In the genomic region with DNA sequence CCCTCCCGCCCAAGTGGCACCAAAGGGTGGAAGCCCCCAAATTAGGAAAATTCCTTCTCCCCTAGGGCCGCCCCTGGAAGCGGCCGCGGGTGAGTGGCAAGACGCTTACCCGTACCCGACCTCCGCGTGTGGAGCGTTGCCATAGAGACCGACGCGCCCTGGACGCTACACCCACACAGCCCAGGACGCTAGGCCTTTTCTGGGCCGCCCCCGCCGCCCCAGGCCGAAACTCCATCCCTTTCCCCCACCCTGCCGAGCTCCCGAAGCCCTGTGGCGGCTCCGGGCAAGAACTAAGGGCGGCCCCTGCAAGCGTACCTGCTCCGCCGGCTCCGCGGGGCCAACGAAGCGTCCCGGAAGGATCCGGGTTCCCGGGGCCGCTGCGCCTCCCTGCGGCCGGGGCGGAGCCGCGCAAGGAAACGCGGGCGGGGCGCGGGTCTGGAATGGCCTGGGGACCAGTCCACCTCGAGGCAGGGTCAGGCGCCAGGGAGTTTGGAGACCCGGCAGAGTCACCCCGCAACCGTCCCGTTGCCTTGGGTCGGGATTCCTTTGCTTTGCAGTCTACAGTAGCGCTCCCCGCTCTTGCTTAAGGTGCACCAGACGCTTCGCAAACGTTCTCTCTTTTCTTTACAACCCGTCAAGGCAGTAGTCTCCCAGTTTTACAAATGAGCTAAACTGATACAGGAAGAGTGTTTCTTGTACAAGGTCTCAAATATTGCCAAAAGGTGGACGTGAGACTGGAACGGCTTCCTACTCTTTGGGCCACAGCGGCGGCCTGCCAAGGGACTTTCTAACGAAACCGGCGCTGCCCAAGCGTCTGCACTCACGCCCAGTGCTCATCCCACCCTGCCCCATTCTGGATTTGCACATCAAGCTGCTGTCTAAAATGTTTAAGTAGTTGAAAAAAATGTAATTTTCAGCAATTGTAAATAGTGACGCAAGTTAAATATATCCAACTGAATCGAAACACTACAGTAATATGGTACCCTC, we compare ENCODE assay signal across 8 cellular contexts. TPM values are rescaled to one million over a fixed set of nuclear protein-coding genes. Genes with fewer than 3 reads are reported as not detected.
DNase-seq lines count a peak whose midpoint lies in the region; TF ChIP-seq lines count a peak whose summit lies in the region.

A gene with protein sequence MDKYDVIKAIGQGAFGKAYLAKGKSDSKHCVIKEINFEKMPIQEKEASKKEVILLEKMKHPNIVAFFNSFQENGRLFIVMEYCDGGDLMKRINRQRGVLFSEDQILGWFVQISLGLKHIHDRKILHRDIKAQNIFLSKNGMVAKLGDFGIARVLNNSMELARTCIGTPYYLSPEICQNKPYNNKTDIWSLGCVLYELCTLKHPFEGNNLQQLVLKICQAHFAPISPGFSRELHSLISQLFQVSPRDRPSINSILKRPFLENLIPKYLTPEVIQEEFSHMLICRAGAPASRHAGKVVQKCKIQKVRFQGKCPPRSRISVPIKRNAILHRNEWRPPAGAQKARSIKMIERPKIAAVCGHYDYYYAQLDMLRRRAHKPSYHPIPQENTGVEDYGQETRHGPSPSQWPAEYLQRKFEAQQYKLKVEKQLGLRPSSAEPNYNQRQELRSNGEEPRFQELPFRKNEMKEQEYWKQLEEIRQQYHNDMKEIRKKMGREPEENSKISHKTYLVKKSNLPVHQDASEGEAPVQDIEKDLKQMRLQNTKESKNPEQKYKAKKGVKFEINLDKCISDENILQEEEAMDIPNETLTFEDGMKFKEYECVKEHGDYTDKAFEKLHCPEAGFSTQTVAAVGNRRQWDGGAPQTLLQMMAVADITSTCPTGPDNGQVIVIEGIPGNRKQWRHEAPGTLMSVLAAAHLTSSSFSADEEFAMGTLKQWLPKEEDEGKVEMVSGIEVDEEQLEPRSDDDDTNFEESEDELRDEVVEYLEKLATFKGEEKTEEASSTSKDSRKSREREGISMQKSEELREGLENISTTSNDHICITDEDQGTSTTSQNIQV (minus strand): TSS at position 360 of the 987 bp plus-strand sequence. CDS start 1,591 bp downstream, outside the sequence.

- H3K4me1 Mint-ChIP-seq in HFFc6 (ENCODE audit: low read depth), result peaks cover 12% of the 10 kb centered on the region; the same call in 1 of the 2 replicates

- H3K9me3 Mint-ChIP-seq in HFFc6, result no peaks in the 10 kb centered on the region

- DNase-seq in NCI-H1417 (lab: John Stamatoyannopoulos, UW), result peak; percentile 63 to 88 (median 87)
- DNase-seq in NCI-H1417 treated with DMSO at 0.1 percent for 48 hours (lab: John Stamatoyannopoulos, UW), result no peak
- DNase-seq in HFFc6, result peak; percentile 17
- DNase-seq in NCI-H1105 (lab: John Stamatoyannopoulos, UW), result peak; percentile 56
- peak; percentile 14 to 35 (median 24) for DNase-seq in activated CD4-positive, CD25-positive, alpha-beta regulatory T cell (lab: John Stamatoyannopoulos, UW)
- DNase-seq in cerebellar cortex (ENCODE audit: low spot score), result peak; percentile 48
- DNase-seq in kidney glomerular epithelial cell (lab: John Stamatoyannopoulos, UW), result peak; percentile 11
- peak; percentile 12 to 37 for DNase-seq in stimulated activated CD4-positive, alpha-beta T cell treated with anti-CD3 and anti-CD28 coated beads, Interleukin-15, amount 100 ng/mL, for 1 hour (ENCODE audit: low read depth in 1 of 2, low spot score in 1 of 2)

- H3K27ac Mint-ChIP-seq in HFFc6, result no peak within 1 kb of the TSS

- peaks cover 16% of the 10 kb centered on the region for H3K36me3 Mint-ChIP-seq in HFFc6 (ENCODE audit: low read depth)

- H3K27me3 Mint-ChIP-seq in HFFc6 (ENCODE audit: insufficient read depth), result peaks cover 9% of the 10 kb centered on the region

- peak; percentile 83 for TF ChIP-seq CTCF in HFFc6 (IDR thresholded peaks at IDR 0.05)

- H3K4me3 Mint-ChIP-seq in HFFc6, result peak within 1 kb of the TSS; percentile 89

RNA-seq across cellular contexts. Expression of the gene that starts here (rescaled TPM):
- total RNA-seq in HFFc6 (2021; fragmentation: NEBNext Ultra II Directional; extraction: Animal tissue kit (Norgen Biotek cat#: 25700)), result not detected

Comparison
In these comparisons a context has a peak if more than half of its experiments do, and no peak if none do; other contexts are left out.
1. Peak in DNase-seq in HFFc6; RNA of the gene not detected or under 1 TPM.